In the genomic region with DNA sequence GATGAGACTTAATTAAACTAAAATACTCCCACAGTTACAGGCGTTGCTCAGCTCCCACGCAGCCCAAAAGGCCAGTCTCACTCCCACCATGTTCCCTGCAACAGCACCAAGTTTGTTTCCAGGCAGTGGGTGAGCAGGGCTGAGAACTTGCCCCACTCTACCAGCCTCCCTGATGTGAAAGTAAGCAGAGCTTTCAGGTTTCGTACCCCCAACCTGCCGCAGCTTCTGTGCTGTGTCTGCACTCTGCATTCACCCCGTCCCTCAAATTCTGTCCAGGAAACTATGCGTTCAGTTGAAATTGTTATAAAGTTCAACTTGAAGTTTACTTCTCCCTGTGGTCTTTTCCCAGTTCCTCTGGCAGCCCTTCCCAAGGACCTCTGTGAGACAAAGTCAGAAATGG, we compare ENCODE assay signal across 11 cellular contexts.
"Had no signal": no experiment of that assay in that cellular context is flagged by ENCODE, and none has a peak within 500 bp of the region (broad histone marks: within the 10 kb centered on the region; RNA-seq: fewer than 3 reads in every experiment).

No MANE protein-coding gene starts in this region.

- H3K27ac ChIP-seq: GM23248 had no signal

- H3K9ac ChIP-seq: GM23248 had no signal

- DNase-seq: GM23248, GOT3, H7, H9, HCEC 1CT, HFFc6 had no signal

- FAIRE-seq: H1, H54 had no signal

- H3K9me3 ChIP-seq: HAP-1 had no signal

- H3K36me3 ChIP-seq: HAP-1 had no signal

- ATAC-seq: GM23338, HCT116 had no signal

- H2AFZ ChIP-seq: GM23248, GM23338 had no signal

- H3K4me3 ChIP-seq: GM23248, GM23338, HAP-1 had no signal

- H3K4me2 ChIP-seq: GM23338 had no signal

- H3K4me1 ChIP-seq: HAP-1 had no signal
